8 cellular contexts compared by ENCODE assay signal in genomic region chr6:3231213-3232016, GRCh38. TPM values are rescaled to one million over a fixed set of nuclear protein-coding genes. Genes with fewer than 3 reads are reported as not detected.
DNase-seq lines count a peak whose midpoint lies in the region; ATAC-seq, FAIRE-seq and TF ChIP-seq lines count a peak whose summit lies in the region.

No MANE protein-coding gene starts in this region.

- no peak for TF ChIP-seq CTCF in K562 (IDR thresholded peaks at IDR 0.05 in 2 of 3, conservative IDR thresholded peaks at IDR 0.05 in 1 of 3; ENCODE audit: insufficient read depth in 2 of 3, low read depth in 1 of 3, low read length in 3 of 3)

- H3K4me1 ChIP-seq in ES-I3 (ENCODE audit: insufficient read depth, low read length) = peaks cover 8% of the 10 kb centered on the region; the same call in 1 of the 2 replicates
- peaks cover 38 to 50% of the 10 kb centered on the region in 2 experiments for H3K4me1 ChIP-seq in K562 (replicated peaks in 1 of 2; ENCODE audit: control insufficient read depth in 2 of 2, insufficient read depth in 2 of 2, low read length in 2 of 2)
- peaks cover 4% of the 10 kb centered on the region for H3K4me1 ChIP-seq in iPS-15b (ENCODE audit: control insufficient read depth, insufficient read depth, low read length)

- TF ChIP-seq POLR2A in K562 (conservative IDR thresholded peaks at IDR 0.05) = no peak

- POLR2A ChIA-PET in K562 (lab: Yijun Ruan, JAX) = interaction anchor here (0.6 to 0.7 kb wide), 4 partner anchors 12 to 389 kb away, joined by 3 to 5 read pairs (median 3); no protein-coding TSS in a partner anchor

- H2AFZ ChIP-seq in K562 (ENCODE audit: low read depth, low read length) = peak overlapping the region; percentile 30; the same call in 1 of the 2 replicates

- H3K27me3 ChIP-seq in K562 (ENCODE audit: control insufficient read depth in 2 of 2, insufficient read depth in 2 of 2, low read length in 2 of 2) (peaks cover 37 to 51% of the 10 kb centered on the region in 2 experiments), iPS-15b (ENCODE audit: control insufficient read depth, insufficient read depth, low read length) (peaks cover 32% of the 10 kb centered on the region)

- 39% methylated on average over 49 of the region's 50 CpGs for WGBS in K562 (ENCODE audit: insufficient coverage, low coverage, missing lambda C conversion rate)

- TF ChIP-seq RAD21 in K562 (CRISPR knock-in tag; conservative IDR thresholded peaks at IDR 0.05 in 1 of 2, IDR thresholded peaks at IDR 0.05 in 1 of 2) = no peak

- H3K9ac ChIP-seq in ES-I3 (ENCODE audit: low read depth, low read length) = peak overlapping the region; percentile 63
- peak overlapping the region in 1 of 2 experiments; percentile 75; a peak in 2 of 4 replicates for H3K9ac ChIP-seq in K562 (ENCODE audit: insufficient read depth in 1 of 2, low read depth in 2 of 2, low read length in 2 of 2)
- peak overlapping the region; percentile 42 for H3K9ac ChIP-seq in iPS-15b (ENCODE audit: low read depth, low read length)

- no peak for TF ChIP-seq EP300 in K562 (IDR thresholded peaks at IDR 0.05; ENCODE audit: low read length)

- ATAC-seq in K562 (no peak), HG03025 (IDR thresholded peaks at IDR 0.05; ENCODE audit: low FRiP score, unreplicated experiment) (no peak), HG02642 (IDR thresholded peaks at IDR 0.05; ENCODE audit: poor library complexity, unreplicated experiment) (no peak)

- H4K20me1 ChIP-seq in K562 (replicated peaks; ENCODE audit: control insufficient read depth, insufficient read depth, low read length) = no peaks in the 10 kb centered on the region

- CTCF ChIA-PET in K562 (lab: Yijun Ruan, JAX; ENCODE audit: low intra/inter-chr PET ratio) = no interaction called here

- intact Hi-C loops in K562 (cut with micrococcal nuclease) = no loop called here

- no peak for FAIRE-seq in K562 (lab: Jason Lieb, UNC)

- no peaks in the 10 kb centered on the region for H3K9me1 ChIP-seq in K562 (ENCODE audit: control insufficient read depth, insufficient read depth, low read length)

- H3K36me3 ChIP-seq in ES-I3 (ENCODE audit: insufficient read depth, low read length) (no peaks in the 10 kb centered on the region), K562 (ENCODE audit: control insufficient read depth, insufficient read depth, low read length) (no peaks in the 10 kb centered on the region), iPS-15b (ENCODE audit: control insufficient read depth, insufficient read depth, low read length) (peaks cover 5% of the 10 kb centered on the region)

- no peak overlapping the region for H3K27ac ChIP-seq in K562 (ENCODE audit: extremely low read depth, low read depth, low read length)

- in situ Hi-C loops in K562 (cut with MboI) = no loop called here

- peak; percentile 91 for DNase-seq in NCI-H2171 (lab: John Stamatoyannopoulos, UW)
- no peak for DNase-seq in K562 (ENCODE audit: extremely low read depth in 1 of 4, low spot score in 3 of 4)
- DNase-seq in renal cortical epithelial cell (ENCODE audit: low read depth) = peak; percentile 78
- no peak for DNase-seq in activated CD4-positive, CD25-positive, alpha-beta regulatory T cell (lab: John Stamatoyannopoulos, UW)

- no peaks in the 10 kb centered on the region for H3K9me3 ChIP-seq in ES-I3 (ENCODE audit: control insufficient read depth, insufficient read depth, low read length)
- no peaks in the 10 kb centered on the region for H3K9me3 ChIP-seq in K562 (replicated peaks; ENCODE audit: control insufficient read depth, insufficient read depth, low read depth, low read length)
- H3K9me3 ChIP-seq in iPS-15b (ENCODE audit: control insufficient read depth, insufficient read depth, low read length) = no peaks in the 10 kb centered on the region

- H3K4me3 ChIP-seq in K562 = no peak overlapping the region
- H3K4me3 ChIP-seq in iPS-15b (ENCODE audit: low read depth, low read length) = peak overlapping the region; percentile 93

- no TSS peak for BruUV-seq in K562 (replicated peaks; lab: Mats Ljungman, UMichigan)

- no peaks in the 10 kb centered on the region for H3K79me2 ChIP-seq in K562 (ENCODE audit: control insufficient read depth, insufficient read depth, low read length)

- H3K4me2 ChIP-seq in K562 (ENCODE audit: insufficient read depth, low read length) = 0 out of 2 replicates have a peak overlapping the region, but pooled peaks have one; percentile 22

TF ChIP-seq in K562, 482 proteins besides CTCF, POLR2A, EP300 and RAD21 (continues in another document):
- TF ChIP-seq MEIS2 (IDR thresholded peaks at IDR 0.05; ENCODE audit: partially characterized antibody) = peak; percentile 70
- no peak for TF ChIP-seq RBFOX2 (IDR thresholded peaks at IDR 0.05; ENCODE audit: low read depth, low read length)
- TF ChIP-seq HNRNPLL (IDR thresholded peaks at IDR 0.05; ENCODE audit: low read depth, low read length, poor library complexity, severe bottlenecking) = peak; percentile 21
- 0 out of 2 replicates have a peak, but pooled peaks have one; percentile 22 for TF ChIP-seq RB1 (IDR thresholded peaks at IDR 0.05; ENCODE audit: low read depth)
- no peak for TF ChIP-seq ESRRA (IDR thresholded peaks at IDR 0.05; ENCODE audit: borderline replicate concordance, low read depth)
- TF ChIP-seq PKNOX1 (IDR thresholded peaks at IDR 0.05) = peak; percentile 46; the same call in 1 of the 2 replicates
- TF ChIP-seq EHMT2 (IDR thresholded peaks at IDR 0.05) = no peak
- peak; percentile 33 for TF ChIP-seq ZBTB33 (CRISPR knock-in tag; IDR thresholded peaks at IDR 0.05)

RNA-seq across cellular contexts. Expression of gene TUBB2B, which starts 4.0 kb away (rescaled TPM):
- total RNA-seq in K562 (2011; cell fraction: chromatin; rRNA removed; ENCODE audit: low replicate concordance) = 1.7 and 4.6 TPM in 2 replicates
- 5.0 and 6.5 TPM in 2 replicates for total RNA-seq in K562 (2011; cell fraction: nucleolus; rRNA removed)
- 3.4 and 3.9 TPM in 2 replicates for total RNA-seq in K562 (2011; cell fraction: nucleoplasm; rRNA removed)
- 6.4 and 7.3 TPM in 2 replicates for total RNA-seq in K562 (2014; rRNA removed)
- 1.6 and 2.3 TPM in 2 replicates for total RNA-seq in K562 (2014; rRNA removed; fragmentation: Illumina TruSeq; extraction: Trizol)
- 3.3 and 3.8 TPM in 2 replicates for total RNA-seq in K562 (2015; rRNA removed; fragmentation: Illumina TruSeq; extraction: Trizol)
- 5.1 and 5.8 TPM in 2 replicates for total RNA-seq in K562 (2021)
- 9.7 and 14.5 TPM in 2 replicates for polyA plus RNA-seq in K562 (2011; rRNA removed)
- 18.8 and 24.4 TPM in 2 replicates for polyA plus RNA-seq in K562 (2011; cell fraction: cytosol; rRNA removed)
- polyA plus RNA-seq in K562 (2011; cell fraction: nucleus; rRNA removed) = 5.8 and 7.2 TPM in 2 replicates
- polyA plus RNA-seq in K562 (2012) = 9.9 and 11.3 TPM in 2 replicates
- polyA plus RNA-seq in K562 (2014; fragmentation: Illumina TruSeq; extraction: Trizol) = 4.6 and 9.1 TPM in 2 replicates
- under 1 TPM; 0.11 to 0.18 TPM for polyA plus RNA-seq in K562 (2014; fragmentation: Nextera tagmentation; extraction: Ambion mirVana)
- polyA plus RNA-seq in K562 (2014; rRNA removed) = 6.1 and 7.0 TPM in 2 replicates
- 5.1 and 6.2 TPM in 2 replicates for polyA minus RNA-seq in K562 (2011; rRNA and poly(A)+ RNA removed)
- 7.5 and 11.3 TPM in 2 replicates for polyA minus RNA-seq in K562 (2011; cell fraction: cytosol; rRNA and poly(A)+ RNA removed)
- 2.7 and 6.1 TPM in 2 replicates for polyA minus RNA-seq in K562 (2011; cell fraction: nucleus; rRNA and poly(A)+ RNA removed)
- 21.6 and 53.5 TPM in 2 replicates for total RNA-seq in renal cortical epithelial cell

RNA-seq across cellular contexts. Expression of gene PSMG4, which starts 27.3 kb away (rescaled TPM):
- total RNA-seq in K562 (2011; cell fraction: chromatin; rRNA removed; ENCODE audit: low replicate concordance) = 101 and 118 TPM in 2 replicates
- 85.9 and 99.7 TPM in 2 replicates for total RNA-seq in K562 (2011; cell fraction: nucleolus; rRNA removed)
- total RNA-seq in K562 (2011; cell fraction: nucleoplasm; rRNA removed) = 97.7 and 105 TPM in 2 replicates
- total RNA-seq in K562 (2014; rRNA removed) (123 and 126 TPM in 2 replicates), K562 (2014; rRNA removed; fragmentation: Illumina TruSeq; extraction: Trizol) (41.4 and 42.7 TPM in 2 replicates), K562 (2015; rRNA removed; fragmentation: Illumina TruSeq; extraction: Trizol) (52.0 and 56.4 TPM in 2 replicates), K562 (2021) (74.4 and 81.6 TPM in 2 replicates), renal cortical epithelial cell (13.1 and 24.8 TPM in 2 replicates)
- polyA plus RNA-seq in K562 (2011; rRNA removed) (62.2 and 64.5 TPM in 2 replicates), K562 (2014; fragmentation: Illumina TruSeq; extraction: Trizol) (29.0 and 49.1 TPM in 2 replicates), K562 (2014; fragmentation: Nextera tagmentation; extraction: Ambion mirVana) (10 to 100 TPM; 12.9 to 19.4 TPM), K562 (2014; rRNA removed) (165 and 185 TPM in 2 replicates)
- polyA plus RNA-seq in K562 (2011; cell fraction: cytosol; rRNA removed) = 83.4 and 238 TPM in 2 replicates
- polyA plus RNA-seq in K562 (2011; cell fraction: nucleus; rRNA removed) = 74.0 and 91.4 TPM in 2 replicates
- 79.5 and 80.8 TPM in 2 replicates for polyA plus RNA-seq in K562 (2012)
- polyA minus RNA-seq in K562 (2011; rRNA and poly(A)+ RNA removed) = 30.7 and 32.6 TPM in 2 replicates
- polyA minus RNA-seq in K562 (2011; cell fraction: cytosol; rRNA and poly(A)+ RNA removed) = 14.1 and 15.7 TPM in 2 replicates
- 39.4 and 48.7 TPM in 2 replicates for polyA minus RNA-seq in K562 (2011; cell fraction: nucleus; rRNA and poly(A)+ RNA removed)

Comparison
In these comparisons a context has a peak if more than half of its experiments do, and no peak if none do; other contexts are left out.
1. DNase-seq: peak in NCI-H2171 (single experiment) and renal cortical epithelial cell (single experiment); none in K562 (0 of 4) and activated CD4-positive, CD25-positive, alpha-beta regulatory T cell (0 of 4).